ENCODE assay signal across 8 cellular contexts in the genomic region with DNA sequence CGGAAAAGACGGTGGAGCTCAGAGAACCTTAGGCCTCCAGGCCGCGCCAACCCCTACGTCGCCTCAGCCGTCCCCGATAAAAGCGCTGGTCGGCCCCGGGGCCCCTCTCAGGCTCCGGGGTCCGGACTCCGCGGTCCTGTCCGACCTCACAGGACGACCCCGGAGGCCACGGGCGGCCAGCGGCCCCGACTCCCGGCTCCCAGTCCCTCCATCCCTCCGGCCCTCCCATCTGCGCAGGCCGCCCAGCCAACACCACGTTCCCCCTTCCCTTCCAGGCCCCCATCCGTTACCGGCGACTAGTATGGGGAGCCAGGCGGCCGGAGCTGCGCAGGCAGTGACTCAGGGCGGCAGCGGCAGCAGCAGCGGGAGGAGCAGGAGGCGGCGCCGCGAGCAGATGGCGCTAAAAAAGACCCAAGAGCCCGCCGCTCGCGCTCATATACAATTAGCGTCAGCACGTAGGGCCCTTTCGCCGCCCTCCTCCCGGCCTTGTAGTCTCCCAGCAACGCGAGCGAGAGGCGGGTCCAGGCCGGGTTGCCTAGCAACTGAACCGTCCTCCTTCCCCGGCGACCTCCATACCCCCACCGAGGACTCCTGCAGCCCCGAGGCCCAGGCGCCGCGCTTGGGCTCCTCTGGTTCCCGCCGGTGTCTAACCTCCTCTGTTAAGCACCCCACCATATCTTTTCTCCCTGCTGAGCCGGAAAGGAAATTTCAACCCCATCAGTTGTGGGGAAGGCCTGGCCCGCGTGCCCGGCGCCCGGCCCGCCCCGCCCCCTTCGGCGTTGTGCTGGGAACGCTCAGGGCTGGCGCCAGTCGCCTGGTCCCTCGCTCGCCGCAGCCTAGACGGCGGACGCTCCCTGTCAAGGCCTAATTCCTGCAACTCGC. TPM values are rescaled to one million over a fixed set of nuclear protein-coding genes. Genes with fewer than 3 reads are reported as not detected.
DNase-seq lines count a peak whose midpoint lies in the region; ATAC-seq, FAIRE-seq and TF ChIP-seq lines count a peak whose summit lies in the region.

A gene with protein sequence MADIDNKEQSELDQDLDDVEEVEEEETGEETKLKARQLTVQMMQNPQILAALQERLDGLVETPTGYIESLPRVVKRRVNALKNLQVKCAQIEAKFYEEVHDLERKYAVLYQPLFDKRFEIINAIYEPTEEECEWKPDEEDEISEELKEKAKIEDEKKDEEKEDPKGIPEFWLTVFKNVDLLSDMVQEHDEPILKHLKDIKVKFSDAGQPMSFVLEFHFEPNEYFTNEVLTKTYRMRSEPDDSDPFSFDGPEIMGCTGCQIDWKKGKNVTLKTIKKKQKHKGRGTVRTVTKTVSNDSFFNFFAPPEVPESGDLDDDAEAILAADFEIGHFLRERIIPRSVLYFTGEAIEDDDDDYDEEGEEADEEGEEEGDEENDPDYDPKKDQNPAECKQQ (minus strand): TSS at position 409 of the 882 bp plus-strand sequence. CDS start 10,466 bp downstream, outside the sequence.

- peak; percentile 98 for DNase-seq in GM13977 (ENCODE audit: low spot score)
- peak; percentile 95 for DNase-seq in NCI-H1694 (lab: John Stamatoyannopoulos, UW)
- DNase-seq in amygdala (lab: John Stamatoyannopoulos, UW), result peak; percentile 60 to 99 (median 96)
- DNase-seq in left ventricle myocardium superior, result peak; percentile 99
- DNase-seq in psoas muscle, result peak; percentile 97 to 98
- peak; percentile 91 for DNase-seq in urothelium cell line (ENCODE audit: low spot score)

- 0 to 1% (median 1%) methylated on average over 71 to 85 of the region's 85 CpGs for WGBS in psoas muscle, 3 donors

- H3K4me3 Mint-ChIP-seq in T-helper 1 cell treated with Interleukin-12 subunit alpha and Interleukin-12 subunit beta and Interleukin-4 antibody, amounts not matched to agents 30 μg/mL and 1 μg/mL, for 36 hours, result peak within 1 kb of the TSS; percentile 99

- H3K4me3 ChIP-seq in psoas muscle, result peak within 1 kb of the TSS; percentile 83

- peak within 1 kb of the TSS; percentile 93 for H3K27ac ChIP-seq in psoas muscle

- no peak for FAIRE-seq in urothelium cell line (lab: Jason Lieb, UNC)

- H3K36me3 Mint-ChIP-seq in T-helper 1 cell treated with Interleukin-12 subunit alpha and Interleukin-12 subunit beta and Interleukin-4 antibody, amounts not matched to agents 30 μg/mL and 1 μg/mL, for 36 hours (ENCODE audit: low read depth), result peaks cover 21% of the 10 kb centered on the region

- ATAC-seq in HG02884 (IDR thresholded peaks at IDR 0.05; ENCODE audit: unreplicated experiment) (peak; percentile 92), left ventricle myocardium superior (peak; percentile 97), psoas muscle (peak; percentile 95 to 97 (median 95))

- no peaks in the 10 kb centered on the region for H3K27me3 ChIP-seq in psoas muscle (ENCODE audit: insufficient read depth in 3 of 3, low read length in 2 of 3)

- peak within 1 kb of the TSS; percentile 100 for H3K27ac Mint-ChIP-seq in T-helper 1 cell treated with Interleukin-12 subunit alpha and Interleukin-12 subunit beta and Interleukin-4 antibody, amounts not matched to agents 30 μg/mL and 1 μg/mL, for 36 hours

- intact Hi-C loops in left ventricle myocardium superior (cut with micrococcal nuclease) (loop anchor here (10.0 kb wide), 1 partner anchor 260 kb away; a partner anchor contains a TSS), psoas muscle (cut with DNase I) (loop anchor here (2.0 to 10.0 kb wide), 5 partner anchors 36 to 480 kb away; a partner anchor contains a TSS)

- no peaks in the 10 kb centered on the region for H3K9me3 Mint-ChIP-seq in T-helper 1 cell treated with Interleukin-12 subunit alpha and Interleukin-12 subunit beta and Interleukin-4 antibody, amounts not matched to agents 30 μg/mL and 1 μg/mL, for 36 hours

- TF ChIP-seq CTCF in GM13977 (IDR thresholded peaks at IDR 0.05; ENCODE audit: extremely low read depth, insufficient read depth, missing control alignments), result no peak
- TF ChIP-seq CTCF in psoas muscle (IDR thresholded peaks at IDR 0.05), result no peak

- H3K9me3 ChIP-seq in psoas muscle, result no peaks in the 10 kb centered on the region

- H3K36me3 ChIP-seq in psoas muscle (ENCODE audit: insufficient read depth in 1 of 2, low read depth in 1 of 2), result no peaks in the 10 kb centered on the region

- peaks cover 13% of the 10 kb centered on the region for H3K4me1 ChIP-seq in psoas muscle

- in situ Hi-C loops in GM13977 (cut with MboI; ENCODE audit: low pct_unique_long_range_greater_than_20kb, low sequenced_read_pairs, unreplicated experiment), result loop anchor here (25.0 kb wide), 1 partner anchor 378 kb away; no protein-coding TSS in a partner anchor

- peaks cover 42% of the 10 kb centered on the region for H3K4me1 Mint-ChIP-seq in T-helper 1 cell treated with Interleukin-12 subunit alpha and Interleukin-12 subunit beta and Interleukin-4 antibody, amounts not matched to agents 30 μg/mL and 1 μg/mL, for 36 hours (ENCODE audit: low read depth)

- H3K27me3 Mint-ChIP-seq in T-helper 1 cell treated with Interleukin-12 subunit alpha and Interleukin-12 subunit beta and Interleukin-4 antibody, amounts not matched to agents 30 μg/mL and 1 μg/mL, for 36 hours (ENCODE audit: low read depth), result no peaks in the 10 kb centered on the region

RNA-seq across cellular contexts. Expression of the gene that starts here (rescaled TPM):
- total RNA-seq in left ventricle myocardium superior (316 TPM), psoas muscle (100 to 1,000 TPM; 245 to 341 (median 291) TPM)
- polyA plus RNA-seq in psoas muscle, result 100 to 1,000 TPM; 201 to 324 (median 231) TPM

Comparison
In these comparisons a context has a peak if more than half of its experiments do, and no peak if none do; other contexts are left out.
1. Peak in every context shown above with its lines: DNase-seq, ATAC-seq, H3K4me3 ChIP-seq and H3K27ac ChIP-seq.